In the genomic region with DNA sequence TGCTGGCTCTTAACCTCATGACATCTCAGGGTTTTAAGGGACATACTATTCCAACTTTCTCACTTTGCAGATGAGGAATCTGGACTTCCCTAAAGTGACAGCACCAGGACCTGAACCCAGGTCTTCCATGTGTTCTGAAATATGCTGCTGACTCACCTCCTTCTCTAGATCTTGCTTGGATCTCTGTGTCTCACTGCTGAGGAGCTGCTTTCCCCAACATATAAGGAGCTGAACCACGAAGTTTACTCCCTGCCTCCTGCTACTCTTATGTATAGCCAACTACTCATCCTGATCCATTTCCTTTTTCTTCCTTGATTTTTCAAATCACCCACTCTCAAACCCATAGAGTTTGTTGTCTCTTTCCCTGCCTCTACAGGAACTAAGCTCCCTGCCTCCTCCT, we compare ENCODE assay signal across 2 cellular contexts.
TF ChIP-seq lines count a peak whose summit lies in the region.

No MANE protein-coding gene starts in this region.

TF ChIP-seq in SK-N-SH, 30 proteins besides CTCF, POLR2A, EP300 and RAD21 (continued from another document):
- TF ChIP-seq, protein P1, sequence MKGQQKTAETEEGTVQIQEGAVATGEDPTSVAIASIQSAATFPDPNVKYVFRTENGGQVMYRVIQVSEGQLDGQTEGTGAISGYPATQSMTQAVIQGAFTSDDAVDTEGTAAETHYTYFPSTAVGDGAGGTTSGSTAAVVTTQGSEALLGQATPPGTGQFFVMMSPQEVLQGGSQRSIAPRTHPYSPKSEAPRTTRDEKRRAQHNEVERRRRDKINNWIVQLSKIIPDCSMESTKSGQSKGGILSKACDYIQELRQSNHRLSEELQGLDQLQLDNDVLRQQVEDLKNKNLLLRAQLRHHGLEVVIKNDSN (IDR thresholded peaks at IDR 0.05; ENCODE audit: borderline replicate concordance, low read depth) = no peak
- TF ChIP-seq, protein P2, sequence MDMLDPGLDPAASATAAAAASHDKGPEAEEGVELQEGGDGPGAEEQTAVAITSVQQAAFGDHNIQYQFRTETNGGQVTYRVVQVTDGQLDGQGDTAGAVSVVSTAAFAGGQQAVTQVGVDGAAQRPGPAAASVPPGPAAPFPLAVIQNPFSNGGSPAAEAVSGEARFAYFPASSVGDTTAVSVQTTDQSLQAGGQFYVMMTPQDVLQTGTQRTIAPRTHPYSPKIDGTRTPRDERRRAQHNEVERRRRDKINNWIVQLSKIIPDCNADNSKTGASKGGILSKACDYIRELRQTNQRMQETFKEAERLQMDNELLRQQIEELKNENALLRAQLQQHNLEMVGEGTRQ (IDR thresholded peaks at IDR 0.05; ENCODE audit: borderline replicate concordance, low read depth, low read length) = no peak
- peak; percentile 7; the same call in 1 of the 2 replicates for TF ChIP-seq TCF12 (IDR thresholded peaks at IDR 0.05)
- TF ChIP-seq, protein P3, sequence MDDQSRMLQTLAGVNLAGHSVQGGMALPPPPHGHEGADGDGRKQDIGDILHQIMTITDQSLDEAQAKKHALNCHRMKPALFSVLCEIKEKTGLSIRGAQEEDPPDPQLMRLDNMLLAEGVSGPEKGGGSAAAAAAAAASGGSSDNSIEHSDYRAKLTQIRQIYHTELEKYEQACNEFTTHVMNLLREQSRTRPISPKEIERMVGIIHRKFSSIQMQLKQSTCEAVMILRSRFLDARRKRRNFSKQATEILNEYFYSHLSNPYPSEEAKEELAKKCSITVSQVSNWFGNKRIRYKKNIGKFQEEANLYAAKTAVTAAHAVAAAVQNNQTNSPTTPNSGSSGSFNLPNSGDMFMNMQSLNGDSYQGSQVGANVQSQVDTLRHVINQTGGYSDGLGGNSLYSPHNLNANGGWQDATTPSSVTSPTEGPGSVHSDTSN (IDR thresholded peaks at IDR 0.05) = no peak
- TF ChIP-seq EZH2phosphoT487 (IDR thresholded peaks at IDR 0.05; ENCODE audit: borderline replicate concordance, low read depth) = no peak

TF ChIP-seq in SK-N-SH treated with all-trans-retinoic acid at 6 μM for 48 hours, 23 proteins besides CTCF, POLR2A, EP300 and RAD21 (continued from another document):
- TF ChIP-seq PPARA (CRISPR knock-in tag; IDR thresholded peaks at IDR 0.05; ENCODE audit: borderline replicate concordance) (no peak), BACH2 (CRISPR knock-in tag; IDR thresholded peaks at IDR 0.05; ENCODE audit: borderline replicate concordance) (no peak), ISL1 (CRISPR knock-in tag; IDR thresholded peaks at IDR 0.05) (no peak), ESRRG (CRISPR knock-in tag; IDR thresholded peaks at IDR 0.05) (no peak)
